ENCODE assay signal across 1 cellular context in genomic region chr11:126303623-126304456, GRCh38.
TF ChIP-seq lines count a peak whose summit lies in the region.

A gene with protein sequence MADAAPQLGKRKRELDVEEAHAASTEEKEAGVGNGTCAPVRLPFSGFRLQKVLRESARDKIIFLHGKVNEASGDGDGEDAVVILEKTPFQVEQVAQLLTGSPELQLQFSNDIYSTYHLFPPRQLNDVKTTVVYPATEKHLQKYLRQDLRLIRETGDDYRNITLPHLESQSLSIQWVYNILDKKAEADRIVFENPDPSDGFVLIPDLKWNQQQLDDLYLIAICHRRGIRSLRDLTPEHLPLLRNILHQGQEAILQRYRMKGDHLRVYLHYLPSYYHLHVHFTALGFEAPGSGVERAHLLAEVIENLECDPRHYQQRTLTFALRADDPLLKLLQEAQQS (plus strand): TSS chr11:126304060. CDS start chr11:126304081, 21 bp downstream.

TF ChIP-seq in SK-N-SH, 30 proteins besides CTCF, POLR2A, EP300 and RAD21 (continued from another document):
- TF ChIP-seq, protein P1, sequence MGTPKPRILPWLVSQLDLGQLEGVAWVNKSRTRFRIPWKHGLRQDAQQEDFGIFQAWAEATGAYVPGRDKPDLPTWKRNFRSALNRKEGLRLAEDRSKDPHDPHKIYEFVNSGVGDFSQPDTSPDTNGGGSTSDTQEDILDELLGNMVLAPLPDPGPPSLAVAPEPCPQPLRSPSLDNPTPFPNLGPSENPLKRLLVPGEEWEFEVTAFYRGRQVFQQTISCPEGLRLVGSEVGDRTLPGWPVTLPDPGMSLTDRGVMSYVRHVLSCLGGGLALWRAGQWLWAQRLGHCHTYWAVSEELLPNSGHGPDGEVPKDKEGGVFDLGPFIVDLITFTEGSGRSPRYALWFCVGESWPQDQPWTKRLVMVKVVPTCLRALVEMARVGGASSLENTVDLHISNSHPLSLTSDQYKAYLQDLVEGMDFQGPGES (IDR thresholded peaks at IDR 0.05; ENCODE audit: low read depth, low read length), result no peak
- TF ChIP-seq RFX5 (IDR thresholded peaks at IDR 0.05; ENCODE audit: low read length), result peak; percentile 53
- TF ChIP-seq POLR2AphosphoS5 (IDR thresholded peaks at IDR 0.05; ENCODE audit: low read depth, low read length), result peak; percentile 72
- no peak for TF ChIP-seq FOXM1 (IDR thresholded peaks at IDR 0.05; ENCODE audit: low read depth)
- TF ChIP-seq MXI1 (IDR thresholded peaks at IDR 0.05; ENCODE audit: low read depth, low read length), result peak; percentile 92
- peak; percentile 87 for TF ChIP-seq MAX (IDR thresholded peaks at IDR 0.05; ENCODE audit: low read depth)
- TF ChIP-seq USF1 (IDR thresholded peaks at IDR 0.05; ENCODE audit: borderline replicate concordance, low read depth), result no peak
- no peak for TF ChIP-seq GATA2 (CRISPR knock-in tag; IDR thresholded peaks at IDR 0.05)
- peak; percentile 41; the same call in 1 of the 2 replicates for TF ChIP-seq FOXJ3 (CRISPR knock-in tag; IDR thresholded peaks at IDR 0.05)
- TF ChIP-seq TAF1 (IDR thresholded peaks at IDR 0.05; ENCODE audit: borderline replicate concordance, low read depth, low read length), result peak; percentile 91
- TF ChIP-seq, protein P2, sequence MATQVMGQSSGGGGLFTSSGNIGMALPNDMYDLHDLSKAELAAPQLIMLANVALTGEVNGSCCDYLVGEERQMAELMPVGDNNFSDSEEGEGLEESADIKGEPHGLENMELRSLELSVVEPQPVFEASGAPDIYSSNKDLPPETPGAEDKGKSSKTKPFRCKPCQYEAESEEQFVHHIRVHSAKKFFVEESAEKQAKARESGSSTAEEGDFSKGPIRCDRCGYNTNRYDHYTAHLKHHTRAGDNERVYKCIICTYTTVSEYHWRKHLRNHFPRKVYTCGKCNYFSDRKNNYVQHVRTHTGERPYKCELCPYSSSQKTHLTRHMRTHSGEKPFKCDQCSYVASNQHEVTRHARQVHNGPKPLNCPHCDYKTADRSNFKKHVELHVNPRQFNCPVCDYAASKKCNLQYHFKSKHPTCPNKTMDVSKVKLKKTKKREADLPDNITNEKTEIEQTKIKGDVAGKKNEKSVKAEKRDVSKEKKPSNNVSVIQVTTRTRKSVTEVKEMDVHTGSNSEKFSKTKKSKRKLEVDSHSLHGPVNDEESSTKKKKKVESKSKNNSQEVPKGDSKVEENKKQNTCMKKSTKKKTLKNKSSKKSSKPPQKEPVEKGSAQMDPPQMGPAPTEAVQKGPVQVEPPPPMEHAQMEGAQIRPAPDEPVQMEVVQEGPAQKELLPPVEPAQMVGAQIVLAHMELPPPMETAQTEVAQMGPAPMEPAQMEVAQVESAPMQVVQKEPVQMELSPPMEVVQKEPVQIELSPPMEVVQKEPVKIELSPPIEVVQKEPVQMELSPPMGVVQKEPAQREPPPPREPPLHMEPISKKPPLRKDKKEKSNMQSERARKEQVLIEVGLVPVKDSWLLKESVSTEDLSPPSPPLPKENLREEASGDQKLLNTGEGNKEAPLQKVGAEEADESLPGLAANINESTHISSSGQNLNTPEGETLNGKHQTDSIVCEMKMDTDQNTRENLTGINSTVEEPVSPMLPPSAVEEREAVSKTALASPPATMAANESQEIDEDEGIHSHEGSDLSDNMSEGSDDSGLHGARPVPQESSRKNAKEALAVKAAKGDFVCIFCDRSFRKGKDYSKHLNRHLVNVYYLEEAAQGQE (IDR thresholded peaks at IDR 0.05; ENCODE audit: low read depth, low read length), result no peak; the same call in 1 of the 2 replicates
- peak; percentile 57; the same call in 1 of the 2 replicates for TF ChIP-seq NFIC (IDR thresholded peaks at IDR 0.05; ENCODE audit: borderline replicate concordance)
- no peak for TF ChIP-seq MEF2A (IDR thresholded peaks at IDR 0.05; ENCODE audit: borderline replicate concordance, low read depth)
- peak; percentile 77; the same call in 1 of the 2 replicates for TF ChIP-seq SIN3A (IDR thresholded peaks at IDR 0.05; ENCODE audit: borderline replicate concordance, low read depth, low read length)
- TF ChIP-seq NRF1 (IDR thresholded peaks at IDR 0.05; ENCODE audit: low read depth, low read length), result peak; percentile 82
- TF ChIP-seq, protein P3, sequence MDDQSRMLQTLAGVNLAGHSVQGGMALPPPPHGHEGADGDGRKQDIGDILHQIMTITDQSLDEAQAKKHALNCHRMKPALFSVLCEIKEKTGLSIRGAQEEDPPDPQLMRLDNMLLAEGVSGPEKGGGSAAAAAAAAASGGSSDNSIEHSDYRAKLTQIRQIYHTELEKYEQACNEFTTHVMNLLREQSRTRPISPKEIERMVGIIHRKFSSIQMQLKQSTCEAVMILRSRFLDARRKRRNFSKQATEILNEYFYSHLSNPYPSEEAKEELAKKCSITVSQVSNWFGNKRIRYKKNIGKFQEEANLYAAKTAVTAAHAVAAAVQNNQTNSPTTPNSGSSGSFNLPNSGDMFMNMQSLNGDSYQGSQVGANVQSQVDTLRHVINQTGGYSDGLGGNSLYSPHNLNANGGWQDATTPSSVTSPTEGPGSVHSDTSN (IDR thresholded peaks at IDR 0.05), result no peak
